30 cellular contexts compared by ENCODE assay signal in the genomic region with DNA sequence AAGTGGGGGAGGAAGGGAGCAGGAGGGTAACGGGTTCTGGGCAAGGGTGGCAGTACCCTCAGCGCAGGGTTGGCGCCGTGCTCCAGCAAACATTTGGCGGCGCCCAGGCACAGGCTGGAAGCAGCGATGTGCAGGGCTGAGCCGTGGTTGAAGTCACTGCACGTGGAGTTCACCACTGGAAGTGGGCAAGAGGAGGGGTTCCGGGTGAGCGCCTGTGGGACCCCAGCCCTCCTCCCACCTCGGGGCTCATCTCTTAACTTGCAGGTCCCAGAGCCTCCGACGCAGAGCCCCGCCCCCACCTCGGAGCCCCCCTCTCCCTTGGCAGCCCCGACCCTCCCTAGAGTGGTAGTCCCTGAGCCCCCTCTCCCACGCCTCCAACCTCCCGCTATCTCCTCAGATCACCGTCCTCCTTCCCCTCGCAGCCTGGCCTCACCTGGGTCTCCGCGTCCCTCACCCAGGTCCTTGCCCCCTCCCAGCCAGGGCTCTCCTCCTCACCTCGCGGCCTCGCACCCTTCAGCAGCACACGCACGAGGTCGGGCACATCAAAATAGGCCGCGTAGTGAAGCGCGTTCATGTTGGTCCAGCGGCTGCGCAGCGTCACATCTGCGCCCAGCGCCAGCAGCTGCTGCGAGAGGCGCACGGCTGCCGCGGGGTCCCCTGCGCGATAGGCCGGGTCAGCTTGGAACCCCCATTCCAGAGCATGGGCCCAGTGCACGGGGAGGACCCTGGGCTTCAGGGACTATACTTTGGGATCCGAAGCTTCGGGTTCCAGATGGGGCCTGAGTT. TPM values are rescaled to one million over a fixed set of nuclear protein-coding genes. Genes with fewer than 3 reads are reported as not detected.
"Had no signal": no experiment of that assay in that cellular context is flagged by ENCODE, and none has a peak within 500 bp of the region (broad histone marks: within the 10 kb centered on the region; RNA-seq: fewer than 3 reads in every experiment).

No MANE protein-coding gene starts in this region.

- DNase-seq: hippocampal formation; immature natural killer cell; kidney; left colon; left lung; lower lobe of right lung; mammary epithelial cell; mesendoderm; naive B cell; natural killer cell; nephron progenitor cell; ovary; retina; stimulated activated CD4-positive, alpha-beta T cell treated with anti-CD3 and anti-CD28 coated beads, Interleukin-12 subunit alpha, Interleukin-12 subunit beta, amount 100 ng/mL, for 4 hours; stimulated activated CD4-positive, alpha-beta T cell treated with anti-CD3 and anti-CD28 coated beads, Interleukin-15, amount 100 ng/mL, for 24 hours; stimulated activated CD4-positive, alpha-beta T cell treated with anti-CD3 and anti-CD28 coated beads, Interleukin-2, amount 100 ng/mL, for 24 hours; stimulated activated CD4-positive, alpha-beta T cell treated with anti-CD3 and anti-CD28 coated beads, Interleukin-4, amount 100 ng/mL, for 1 hour; stimulated activated naive B cell treated with anti-CD40 and anti-IgM and Interleukin-4, amounts not matched to agents 10 μg/mL and 1 μg/mL and 100 μg/mL, for 72 hours; stimulated activated naive CD8-positive, alpha-beta T cell treated with anti-CD3 and anti-CD28 coated beads, Interleukin-15, Interleukin-2, amounts not matched to agents 100 U/mL and 50 U/mL, for 24 hours; stomach; testis; thyroid gland; transverse colon; uterus had no signal

- H3K4me1 Mint-ChIP-seq: immature natural killer cell; natural killer cell; stimulated activated naive B cell treated with anti-CD40 and anti-IgM and Interleukin-4, amounts not matched to agents 10 μg/mL and 1 μg/mL and 100 μg/mL, for 72 hours had no signal

- FAIRE-seq: islet of Langerhans, kidney had no signal

- H3K9me3 Mint-ChIP-seq: immature natural killer cell; mesothelial cell of epicardium; naive B cell; natural killer cell; nephron progenitor cell; neural progenitor cell; stimulated activated naive B cell treated with anti-CD40 and anti-IgM and Interleukin-4, amounts not matched to agents 10 μg/mL and 1 μg/mL and 100 μg/mL, for 72 hours had no signal

- H2AFZ ChIP-seq: neural progenitor cell had no signal

- H3K4me2 ChIP-seq: neural progenitor cell had no signal

- H3K4me3 Mint-ChIP-seq: immature natural killer cell; mesothelial cell of epicardium; naive B cell; natural killer cell; nephron progenitor cell; stimulated activated naive B cell treated with anti-CD40 and anti-IgM and Interleukin-4, amounts not matched to agents 10 μg/mL and 1 μg/mL and 100 μg/mL, for 72 hours had no signal

- H3K27me3 Mint-ChIP-seq: naive B cell; stimulated activated naive B cell treated with anti-CD40 and anti-IgM and Interleukin-4, amounts not matched to agents 10 μg/mL and 1 μg/mL and 100 μg/mL, for 72 hours had no signal

- ATAC-seq: left colon; left lung; lower lobe of right lung; natural killer cell; sciatic nerve; stimulated activated naive B cell treated with anti-CD40 and anti-IgM and Interleukin-4, amounts not matched to agents 10 μg/mL and 1 μg/mL and 100 μg/mL, for 72 hours; stimulated activated naive CD8-positive, alpha-beta T cell treated with anti-CD3 and anti-CD28 coated beads, Interleukin-15, Interleukin-2, amounts not matched to agents 100 U/mL and 50 U/mL, for 24 hours had no signal

- H3K36me3 Mint-ChIP-seq: natural killer cell had no signal

- H3K36me3 ChIP-seq: neural progenitor cell, ovary, prostate gland, thyroid gland, transverse colon, uterus had no signal

- H3K9me3 ChIP-seq: left lung, lower lobe of right lung, ovary, prostate gland, stomach, testis, thyroid gland, transverse colon, uterus had no signal

- H3K27me3 ChIP-seq: left lung, neural progenitor cell, ovary, stomach, testis, thyroid gland, transverse colon, uterus had no signal

- H3K9ac ChIP-seq: neural progenitor cell had no signal

- H3K4me1 ChIP-seq: left lung, lower lobe of right lung, prostate gland, testis, thyroid gland, transverse colon, uterus had no signal

- H3K27ac ChIP-seq: left lung, lower lobe of right lung, neural progenitor cell, ovary, prostate gland, skin epidermis, stomach, testis, thyroid gland, transverse colon, uterus had no signal

- H3K4me3 ChIP-seq: left lung, lower lobe of right lung, neural progenitor cell, ovary, prostate gland, skin epidermis, stomach, thyroid gland, transverse colon, uterus had no signal

- H3K27ac Mint-ChIP-seq: immature natural killer cell; mesothelial cell of epicardium; natural killer cell; nephron progenitor cell; neural progenitor cell; stimulated activated naive B cell treated with anti-CD40 and anti-IgM and Interleukin-4, amounts not matched to agents 10 μg/mL and 1 μg/mL and 100 μg/mL, for 72 hours had no signal

RNA-seq across cellular contexts. Expression of a gene that starts 17.7 kb away (rescaled TPM):
- polyA plus RNA-seq: immature natural killer cell had no signal
